ENCODE assay signal across 20 cellular contexts in the genomic region with DNA sequence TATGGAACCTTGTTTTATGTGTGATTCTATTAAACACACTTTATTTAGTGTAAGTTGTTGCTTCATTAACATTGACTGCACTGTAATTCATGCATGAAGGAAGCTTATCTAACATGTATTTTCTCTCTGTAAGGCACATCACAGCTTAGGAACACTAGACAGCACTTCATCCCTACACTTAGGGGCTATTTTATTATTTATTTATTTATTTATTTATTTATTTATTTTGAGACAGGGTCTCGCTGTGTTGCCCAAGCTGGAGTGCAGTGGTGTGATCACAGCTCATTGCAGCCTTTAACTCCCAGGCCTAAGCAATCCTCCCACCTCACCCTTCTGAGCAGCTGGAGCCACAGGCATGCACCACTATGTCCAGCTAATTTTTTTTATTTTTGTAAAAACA. TPM values are rescaled to one million over a fixed set of nuclear protein-coding genes. Genes with fewer than 3 reads are reported as not detected.
DNase-seq lines count a peak whose midpoint lies in the region; ATAC-seq, FAIRE-seq and TF ChIP-seq lines count a peak whose summit lies in the region.
"Had no signal": no experiment of that assay in that cellular context is flagged by ENCODE, and none has a peak within 500 bp of the region (broad histone marks: within the 10 kb centered on the region; RNA-seq: fewer than 3 reads in every experiment).

No MANE protein-coding gene starts in this region.

- 89 to 100% methylated on average over 1 of the region's 1 CpG for WGBS in esophagus squamous epithelium, 2 donors

- H3K4me3 ChIP-seq in BLaER1 treated with 17β-estradiol and CSF1 and Interleukin-3, amounts not matched to agents 10 nM and 100 nM, result no peak overlapping the region
- H3K4me3 ChIP-seq in esophagus squamous epithelium, result no peak overlapping the region
- H3K4me3 ChIP-seq: BLaER1, GM12878, HAP-1 had no signal

- peaks cover 0 to 7% (median 0%) of the 10 kb centered on the region in 11 experiments; a peak in 2 of 22 replicates for H4K20me1 ChIP-seq in BLaER1 treated with 17β-estradiol and CSF1 and Interleukin-3, amounts not matched to agents 10 nM and 100 nM

- H3K27me3 ChIP-seq in BLaER1 treated with 17β-estradiol and CSF1 and Interleukin-3, amounts not matched to agents 10 nM and 100 nM, result peaks cover 0 to 36% (median 20%) of the 10 kb centered on the region in 11 experiments; a peak in 16 of 22 replicates
- no peaks in the 10 kb centered on the region for H3K27me3 ChIP-seq in esophagus squamous epithelium

- ATAC-seq in HG02884 (IDR thresholded peaks at IDR 0.05; ENCODE audit: unreplicated experiment), result no peak
- no peak for ATAC-seq in GM19324 (IDR thresholded peaks at IDR 0.05; ENCODE audit: low FRiP score, unreplicated experiment)
- ATAC-seq: GM12878 had no signal

- POLR2A ChIA-PET in RWPE1 (lab: Yijun Ruan, JAX; ENCODE audit: low non-redundant PET), result no interaction called here

- peak overlapping the region in 8 of 11 experiments; percentile 70 to 85 (median 82); a peak in 9 of 22 replicates for H3K4me2 ChIP-seq in BLaER1 treated with 17β-estradiol and CSF1 and Interleukin-3, amounts not matched to agents 10 nM and 100 nM

- no peaks in the 10 kb centered on the region for H3K36me3 ChIP-seq in BLaER1 treated with 17β-estradiol and CSF1 and Interleukin-3, amounts not matched to agents 10 nM and 100 nM
- H3K36me3 ChIP-seq in esophagus squamous epithelium, result no peaks in the 10 kb centered on the region
- H3K36me3 ChIP-seq: BLaER1, HAP-1 had no signal

- H3K9ac ChIP-seq in BLaER1 treated with 17β-estradiol and CSF1 and Interleukin-3, amounts not matched to agents 10 nM and 100 nM, result no peak overlapping the region
- H3K9ac ChIP-seq: BLaER1 had no signal

- H3K9me3 ChIP-seq in BLaER1 treated with 17β-estradiol and CSF1 and Interleukin-3, amounts not matched to agents 10 nM and 100 nM (replicated peaks in 1 of 11), result no peaks in the 10 kb centered on the region
- H3K9me3 ChIP-seq in esophagus squamous epithelium, result no peaks in the 10 kb centered on the region
- H3K9me3 ChIP-seq: BLaER1, HAP-1 had no signal

- no peak overlapping the region for H3K27ac ChIP-seq in BLaER1 treated with 17β-estradiol and CSF1 and Interleukin-3, amounts not matched to agents 10 nM and 100 nM
- H3K27ac ChIP-seq in RWPE1 (peak overlapping the region; percentile 97), esophagus squamous epithelium (peak overlapping the region in 3 of 4 donors; percentile 25 to 94 (median 79))
- H3K27ac ChIP-seq: BLaER1 had no signal

- no peak for TF ChIP-seq POLR2A in esophagus squamous epithelium (IDR thresholded peaks at IDR 0.05)

- intact Hi-C loops in esophagus squamous epithelium (cut with DNase I), result no loop called here

- TF ChIP-seq CTCF in RWPE1 (conservative IDR thresholded peaks at IDR 0.05; ENCODE audit: low read depth) (no peak), esophagus squamous epithelium (IDR thresholded peaks at IDR 0.05) (no peak)

- peaks cover 13 to 49% (median 31%) of the 10 kb centered on the region in 10 experiments for H3K4me1 ChIP-seq in BLaER1 treated with 17β-estradiol and CSF1 and Interleukin-3, amounts not matched to agents 10 nM and 100 nM
- peaks cover 48 to 91% (median 75%) of the 10 kb centered on the region in 3 donors for H3K4me1 ChIP-seq in esophagus squamous epithelium

- FAIRE-seq in frontal cortex (lab: Jason Lieb, UNC), result no peak
- FAIRE-seq: D721Med, GM12878, GM19239, H54 had no signal

- CTCF ChIA-PET in RWPE1 (lab: Yijun Ruan, JAX), result interaction anchor here (0.6 to 2.5 kb wide), 2 partner anchors 81 to 103 kb away, joined by 3 to 11 read pairs; no protein-coding TSS in a partner anchor

- DNase-seq in RWPE1 (ENCODE audit: low spot score) (no peak), esophagus squamous epithelium (lab: John Stamatoyannopoulos, UW) (no peak), frontal cortex (ENCODE audit: low spot score in 2 of 2) (no peak)
- DNase-seq: CD4-positive, alpha-beta T cell; CD8-positive, alpha-beta memory T cell; DMS 273 treated with DMSO at 0.1 percent for 48 hours; DMS79; EL; GDM1; GOT3 had no signal

RNA-seq across cellular contexts. Expression of a gene that starts 30.7 kb away (rescaled TPM):
- total RNA-seq in esophagus squamous epithelium (100 to 1,000 TPM in 2 of 4 donors, 10 to 100 TPM in 2; 77.6 to 179 (median 115) TPM), frontal cortex (not detected)
- total RNA-seq: B cell; CD4-positive, alpha-beta T cell had no signal

Comparison
In these comparisons a context has a peak if more than half of its experiments do, and no peak if none do; other contexts are left out.
1. H3K27ac ChIP-seq: peak in RWPE1 (single experiment) and esophagus squamous epithelium (3 of 4); none in BLaER1 treated with 17β-estradiol and CSF1 and Interleukin-3, amounts not matched to agents 10 nM and 100 nM (0 of 11).
2. RNA of a gene that starts 30.7 kb away (total RNA-seq): 77.6 to 179 TPM in esophagus squamous epithelium; not detected in frontal cortex (single experiment); every median in the first group is over 10 times any median in the second.